Comparison of ENCODE assay signal across 1 cellular context in the genomic region with DNA sequence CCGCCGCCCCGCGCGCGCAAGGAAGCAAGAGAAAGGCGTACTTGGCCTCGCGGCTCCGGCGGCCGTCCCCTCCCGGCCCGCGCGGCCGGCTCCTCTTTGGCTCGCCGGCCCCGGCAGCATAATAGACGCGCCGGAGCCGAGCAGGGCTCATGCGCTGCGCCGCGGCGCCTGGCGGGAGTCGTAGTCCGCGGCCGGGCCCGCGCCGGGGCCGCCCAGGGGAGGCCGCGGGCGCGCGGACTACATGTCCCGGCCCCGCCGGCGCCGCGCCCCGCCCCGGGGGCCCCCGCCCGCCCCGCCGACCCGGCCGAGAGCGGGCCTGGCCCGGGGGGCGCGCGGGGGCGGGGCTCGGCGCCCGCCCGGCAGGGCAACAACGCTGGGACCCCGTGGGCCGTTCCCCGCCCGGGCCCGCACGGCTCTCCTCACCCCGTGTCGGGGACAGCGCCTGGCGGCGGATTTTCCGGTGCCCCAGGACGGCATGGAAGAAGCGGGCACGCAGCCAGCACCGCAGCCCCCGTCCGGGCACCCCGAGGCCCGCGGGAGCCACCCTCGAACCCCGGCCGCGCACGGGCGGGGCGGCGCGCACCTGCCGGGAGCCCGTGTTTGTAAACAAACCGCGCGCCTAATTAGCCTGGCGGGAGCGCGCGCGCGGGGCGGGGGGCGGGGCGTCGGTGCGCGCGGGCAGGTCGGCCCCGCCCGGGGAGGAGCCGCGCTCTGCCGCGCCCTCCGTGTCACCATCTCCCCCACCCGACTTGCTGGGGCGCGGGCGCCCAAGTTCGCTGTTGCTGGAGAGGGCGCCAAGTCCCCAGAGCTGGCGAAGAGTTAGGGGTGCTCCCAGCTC.
TF ChIP-seq lines count a peak whose summit lies in the region.

A gene (minus strand): TSS at position 123 of the 838 bp plus-strand sequence. CDS start 14,549 bp downstream, outside the sequence.

TF ChIP-seq in liver, 16 proteins besides CTCF, POLR2A, EP300 and RAD21 (continued from another document):
- TF ChIP-seq, protein P1, sequence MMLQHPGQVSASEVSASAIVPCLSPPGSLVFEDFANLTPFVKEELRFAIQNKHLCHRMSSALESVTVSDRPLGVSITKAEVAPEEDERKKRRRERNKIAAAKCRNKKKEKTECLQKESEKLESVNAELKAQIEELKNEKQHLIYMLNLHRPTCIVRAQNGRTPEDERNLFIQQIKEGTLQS (IDR thresholded peaks at IDR 0.05): no peak
- no peak for TF ChIP-seq FOXA2 (IDR thresholded peaks at IDR 0.05)
- TF ChIP-seq FOXA1 (IDR thresholded peaks at IDR 0.05): no peak
- no peak for TF ChIP-seq EGR1 (IDR thresholded peaks at IDR 0.05; ENCODE audit: low read depth in 2 of 2)
- no peak for TF ChIP-seq GABPA (IDR thresholded peaks at IDR 0.05 in 1 of 2, conservative IDR thresholded peaks at IDR 0.05 in 1 of 2)
